18 cellular contexts compared by ENCODE assay signal in genomic region chr9:134347996-134348395, GRCh38.
"Had no signal": no experiment of that assay in that cellular context is flagged by ENCODE, and none has a peak within 500 bp of the region (broad histone marks: within the 10 kb centered on the region; RNA-seq: fewer than 3 reads in every experiment).

No MANE protein-coding gene starts in this region.

- H3K9me3 ChIP-seq: left lung, neutrophil, transverse colon had no signal

- H3K27ac ChIP-seq: left lung, neutrophil, transverse colon had no signal

- H3K27ac Mint-ChIP-seq: activated B cell treated with CpG ODN at 0.5 μM for 24 hours; activated CD8-positive, alpha-beta T cell treated with anti-CD3 and anti-CD28 coated beads for 36 hours; activated naive CD8-positive, alpha-beta T cell treated with anti-CD3 and anti-CD28 coated beads for 36 hours; activated T-cell treated with anti-CD3 and anti-CD28 coated beads, Interleukin-2, amount 50 U/mL, for 72 hours; T-helper 1 cell treated with Interleukin-12 subunit alpha and Interleukin-12 subunit beta and Interleukin-4 antibody, amounts not matched to agents 30 μg/mL and 1 μg/mL, for 36 hours had no signal

- H3K36me3 Mint-ChIP-seq: activated naive CD8-positive, alpha-beta T cell treated with anti-CD3 and anti-CD28 coated beads for 36 hours; naive B cell had no signal

- H3K4me3 Mint-ChIP-seq: activated B cell treated with CpG ODN at 0.5 μM for 24 hours; activated CD8-positive, alpha-beta T cell treated with anti-CD3 and anti-CD28 coated beads for 36 hours; activated naive CD8-positive, alpha-beta T cell treated with anti-CD3 and anti-CD28 coated beads for 36 hours; activated T-cell treated with anti-CD3 and anti-CD28 coated beads, Interleukin-2, amount 50 U/mL, for 72 hours; naive B cell; T-helper 1 cell treated with Interleukin-12 subunit alpha and Interleukin-12 subunit beta and Interleukin-4 antibody, amounts not matched to agents 30 μg/mL and 1 μg/mL, for 36 hours had no signal

- H3K27me3 ChIP-seq: left lung, neutrophil, transverse colon had no signal

- H3K9me3 Mint-ChIP-seq: activated B cell treated with CpG ODN at 0.5 μM for 24 hours; activated CD8-positive, alpha-beta T cell treated with anti-CD3 and anti-CD28 coated beads for 36 hours; activated naive CD8-positive, alpha-beta T cell treated with anti-CD3 and anti-CD28 coated beads for 36 hours; activated T-cell treated with anti-CD3 and anti-CD28 coated beads, Interleukin-2, amount 50 U/mL, for 72 hours; naive B cell; T-helper 1 cell treated with Interleukin-12 subunit alpha and Interleukin-12 subunit beta and Interleukin-4 antibody, amounts not matched to agents 30 μg/mL and 1 μg/mL, for 36 hours had no signal

- H3K27me3 Mint-ChIP-seq: activated B cell treated with CpG ODN at 0.5 μM for 24 hours; activated CD8-positive, alpha-beta T cell treated with anti-CD3 and anti-CD28 coated beads for 36 hours; activated naive CD8-positive, alpha-beta T cell treated with anti-CD3 and anti-CD28 coated beads for 36 hours had no signal

- DNase-seq: activated B cell treated with CpG ODN at 0.5 μM for 24 hours; activated CD4-positive, alpha-beta T cell treated with anti-CD3 and anti-CD28 coated beads for 48 hours; activated CD8-positive, alpha-beta memory T cell treated with anti-CD3 and anti-CD28 coated beads, Interleukin-2, amount 50 U/mL, for 4 hours; activated CD8-positive, alpha-beta T cell treated with anti-CD3 and anti-CD28 coated beads for 36 hours; activated gamma-delta T cell; activated naive CD8-positive, alpha-beta T cell treated with anti-CD3 and anti-CD28 coated beads for 36 hours; activated T-cell treated with anti-CD3 and anti-CD28 coated beads, Interleukin-2, amount 50 U/mL, for 72 hours; hippocampal formation; left lung; naive B cell; small intestine; stimulated activated CD4-positive, alpha-beta T cell treated with anti-CD3 and anti-CD28 coated beads, Interleukin-4, amount 100 ng/mL, for 24 hours; stimulated activated naive CD4-positive, alpha-beta T cell treated with Interleukin-2 at 50 U/mL for 16 hours; transverse colon had no signal

- H3K36me3 ChIP-seq: left lung, transverse colon had no signal

- H3K4me3 ChIP-seq: left lung, transverse colon had no signal

- FAIRE-seq: bronchial epithelial cell, keratinocyte, small intestine had no signal
